ENCODE assay signal across 20 cellular contexts in genomic region chr12:29735604-29736003, GRCh38.
"Had no signal": no experiment of that assay in that cellular context is flagged by ENCODE, and none has a peak within 500 bp of the region (broad histone marks: within the 10 kb centered on the region; RNA-seq: fewer than 3 reads in every experiment).

No MANE protein-coding gene starts in this region.

- H3K27me3 ChIP-seq: pancreas, tibial nerve had no signal

- H3K9me3 ChIP-seq: pancreas, tibial nerve had no signal

- H3K4me3 ChIP-seq: coronary artery, lung, pancreas, smooth muscle cell, tibial nerve had no signal

- H3K4me1 ChIP-seq: pancreas had no signal

- ATAC-seq: pancreas; stimulated activated effector memory CD8-positive, alpha-beta T cell treated with anti-CD3 and anti-CD28 coated beads, Interleukin-12 subunit alpha, Interleukin-12 subunit beta, amount 100 ng/mL, for 72 hours; stimulated activated naive CD8-positive, alpha-beta T cell treated with anti-CD3 and anti-CD28 coated beads, Interleukin-15, Interleukin-2, amounts not matched to agents 100 U/mL and 50 U/mL, for 24 hours had no signal

- DNase-seq: central memory CD4-positive, alpha-beta T cell; effector CD4-positive, alpha-beta T cell; endodermal cell; erythroblast; immature natural killer cell; left ventricle myocardium superior; mesenchymal stem cell; midbrain; naive B cell; occipital lobe; pancreas; retina; stimulated activated CD4-positive, alpha-beta T cell treated with anti-CD3 and anti-CD28 coated beads, Interleukin-4, amount 100 ng/mL, for 1 hour; stimulated activated CD8-positive, alpha-beta memory T cell treated with anti-CD3 and anti-CD28 coated beads, Interleukin-4, amount 100 ng/mL, for 48 hours; stimulated activated naive CD8-positive, alpha-beta T cell treated with anti-CD3 and anti-CD28 coated beads, Interleukin-15, Interleukin-2, amounts not matched to agents 100 U/mL and 50 U/mL, for 24 hours had no signal

- H3K36me3 ChIP-seq: pancreas, tibial nerve had no signal

- H3K27ac ChIP-seq: pancreas had no signal
